ENCODE assay signal across 9 cellular contexts in genomic region chr18:76252880-76253279, GRCh38.
DNase-seq lines count a peak whose midpoint lies in the region; TF ChIP-seq lines count a peak whose summit lies in the region.
"Had no signal": no experiment of that assay in that cellular context is flagged by ENCODE, and none has a peak within 500 bp of the region (broad histone marks: within the 10 kb centered on the region; RNA-seq: fewer than 3 reads in every experiment).

No MANE protein-coding gene starts in this region.

- H3K27ac ChIP-seq in tibial artery, result no peak overlapping the region
- H3K27ac ChIP-seq: epithelial cell of prostate had no signal

- H3K4me1 ChIP-seq in tibial artery, result peaks cover 0 to 9% (median 0%) of the 10 kb centered on the region in 4 donors

- H3K4me3 ChIP-seq in H7 (ENCODE audit: insufficient read depth, low read depth, low read length) (no peak overlapping the region), tibial artery (no peak overlapping the region)

- H3K4me3 Mint-ChIP-seq in nephron, result no peak overlapping the region

- H3K27me3 ChIP-seq in H7 (ENCODE audit: control insufficient read depth, insufficient read depth, low read length) (no peaks in the 10 kb centered on the region), tibial artery (no peaks in the 10 kb centered on the region)

- intact Hi-C loops in tibial artery (cut with DNase I; ENCODE audit: low total_unique reads), result no loop called here

- peak; percentile 50 for TF ChIP-seq CTCF in LNCAP (IDR thresholded peaks at IDR 0.05)
- TF ChIP-seq CTCF in nephron (IDR thresholded peaks at IDR 0.05; ENCODE audit: unreplicated experiment in 3 of 3), result peak; percentile 18 to 59 (median 41)
- TF ChIP-seq CTCF in tibial artery (IDR thresholded peaks at IDR 0.05), result no peak

- H3K9me3 ChIP-seq in tibial artery, result no peaks in the 10 kb centered on the region

- DNase-seq in DMS53 (lab: John Stamatoyannopoulos, UW) (peak; percentile 21), DMS53 treated with DMSO at 0.1 percent for 48 hours (lab: John Stamatoyannopoulos, UW; ENCODE audit: unreplicated experiment) (no peak), astrocyte of the hippocampus (ENCODE audit: low read depth, low spot score) (peak; percentile 41), H7 (no peak), tibial artery (no peak)
- no peak for DNase-seq in stimulated activated CD4-positive, alpha-beta T cell treated with anti-CD3 and anti-CD28 coated beads, Interleukin-4, amount 100 ng/mL, for 24 hours

- no peaks in the 10 kb centered on the region for H3K27me3 Mint-ChIP-seq in nephron (ENCODE audit: low read depth)

- no peaks in the 10 kb centered on the region for H3K9me3 Mint-ChIP-seq in nephron

- no peaks in the 10 kb centered on the region for H3K36me3 ChIP-seq in H7 (replicated peaks; ENCODE audit: control insufficient read depth, insufficient read depth, low read length)
- no peaks in the 10 kb centered on the region for H3K36me3 ChIP-seq in tibial artery

- H3K4me1 Mint-ChIP-seq in nephron, result peaks cover 23% of the 10 kb centered on the region

- H3K27ac Mint-ChIP-seq in nephron, result no peak overlapping the region

- no peaks in the 10 kb centered on the region for H3K36me3 Mint-ChIP-seq in nephron (ENCODE audit: low read depth)

Comparison
In these comparisons a context has a peak if more than half of its experiments do, and no peak if none do; other contexts are left out.
1. DNase-seq: peak in DMS53 (single experiment) and astrocyte of the hippocampus (single experiment); none in DMS53 treated with DMSO at 0.1 percent for 48 hours (single experiment), H7 (single experiment), tibial artery (0 of 2) and stimulated activated CD4-positive, alpha-beta T cell treated with anti-CD3 and anti-CD28 coated beads, Interleukin-4, amount 100 ng/mL, for 24 hours (single experiment).
2. CTCF ChIP-seq: peak in LNCAP (single experiment) and nephron (3 of 3); none in tibial artery (0 of 2).